Comparison of ENCODE assay signal across 8 cellular contexts in genomic region chr9:124202447-124202971, GRCh38. TPM values are rescaled to one million over a fixed set of nuclear protein-coding genes. Genes with fewer than 3 reads are reported as not detected.
DNase-seq lines count a peak whose midpoint lies in the region; ATAC-seq and TF ChIP-seq lines count a peak whose summit lies in the region.

No MANE protein-coding gene starts in this region.

- H3K4me1 ChIP-seq in breast epithelium, result no peaks in the 10 kb centered on the region

- H3K9me2 ChIP-seq in SU-DHL-6 (replicated peaks; ENCODE audit: insufficient read depth, low read length), result no peaks in the 10 kb centered on the region

- no peak for TF ChIP-seq POLR2A in breast epithelium (IDR thresholded peaks at IDR 0.05)

- peak overlapping the region; percentile 90 for H3K27ac Mint-ChIP-seq in activated naive CD8-positive, alpha-beta T cell treated with anti-CD3 and anti-CD28 coated beads, Interleukin-2, amount 50 U/mL, for 24 hours

- no peaks in the 10 kb centered on the region for H3K9me3 ChIP-seq in SU-DHL-6 (ENCODE audit: insufficient read depth, low read length)
- peaks cover 0 to 7% of the 10 kb centered on the region in 2 donors for H3K9me3 ChIP-seq in breast epithelium

- peak overlapping the region; percentile 68 for H3K4me3 Mint-ChIP-seq in activated naive CD8-positive, alpha-beta T cell treated with anti-CD3 and anti-CD28 coated beads, Interleukin-2, amount 50 U/mL, for 24 hours

- DNase-seq in activated naive CD8-positive, alpha-beta T cell treated with anti-CD3 and anti-CD28 coated beads, Interleukin-2, amount 50 U/mL, for 24 hours, result peak; percentile 85
- DNase-seq in posterior vena cava (ENCODE audit: low spot score) (peak; percentile 82), breast epithelium (ENCODE audit: low spot score in 2 of 2) (no peak), DMS 273 (lab: John Stamatoyannopoulos, UW; ENCODE audit: unreplicated experiment) (no peak), HPDE6-E6E7 (ENCODE audit: extremely low spot score) (no peak)

- ATAC-seq in GM19043 (IDR thresholded peaks at IDR 0.05; ENCODE audit: low read depth, unreplicated experiment), result peak; percentile 69
- ATAC-seq in HG03103 (IDR thresholded peaks at IDR 0.05; ENCODE audit: low read depth, unreplicated experiment), result peak; percentile 67
- ATAC-seq in activated naive CD8-positive, alpha-beta T cell treated with anti-CD3 and anti-CD28 coated beads, Interleukin-2, amount 50 U/mL, for 24 hours, result peak; percentile 97

- peaks cover 84% of the 10 kb centered on the region for H3K4me1 Mint-ChIP-seq in activated naive CD8-positive, alpha-beta T cell treated with anti-CD3 and anti-CD28 coated beads, Interleukin-2, amount 50 U/mL, for 24 hours

- peak overlapping the region; percentile 61 for H3K4me2 ChIP-seq in SU-DHL-6 (ENCODE audit: low read depth, low read length, poor library complexity, severe bottlenecking)

- TF ChIP-seq CTCF in SU-DHL-6 (IDR thresholded peaks at IDR 0.05; ENCODE audit: insufficient read depth, low read length, poor library complexity, severe bottlenecking), result no peak
- TF ChIP-seq CTCF in breast epithelium (IDR thresholded peaks at IDR 0.05), result no peak

- no peak overlapping the region for H3K4me3 ChIP-seq in SU-DHL-6 (ENCODE audit: insufficient read depth, low read length, poor library complexity, severe bottlenecking)
- H3K4me3 ChIP-seq in breast epithelium, result no peak overlapping the region

- peaks cover 1% of the 10 kb centered on the region for H3K27me3 Mint-ChIP-seq in activated naive CD8-positive, alpha-beta T cell treated with anti-CD3 and anti-CD28 coated beads, Interleukin-2, amount 50 U/mL, for 24 hours

- intact Hi-C loops in posterior vena cava (cut with DNase I) (no loop called here), breast epithelium (cut with DNase I; ENCODE audit: low total_unique reads) (no loop called here)

- peaks cover 47% of the 10 kb centered on the region for H3F3A ChIP-seq in SU-DHL-6 (ENCODE audit: insufficient read depth)

- H3K9ac ChIP-seq in SU-DHL-6 (ENCODE audit: low read length), result peak overlapping the region; percentile 37; the same call in 1 of the 2 replicates

- H3K27ac ChIP-seq in SU-DHL-6 (ENCODE audit: low read depth, low read length) (peak overlapping the region; percentile 95), breast epithelium (no peak overlapping the region)

- no peaks in the 10 kb centered on the region for H3K36me3 Mint-ChIP-seq in activated naive CD8-positive, alpha-beta T cell treated with anti-CD3 and anti-CD28 coated beads, Interleukin-2, amount 50 U/mL, for 24 hours (ENCODE audit: low read depth)

- no peaks in the 10 kb centered on the region for H3K36me3 ChIP-seq in SU-DHL-6 (ENCODE audit: low read length)
- H3K36me3 ChIP-seq in breast epithelium, result no peaks in the 10 kb centered on the region

- no peak overlapping the region for H2AFZ ChIP-seq in SU-DHL-6 (ENCODE audit: low read depth, low read length, severe bottlenecking)

- H3K27me3 ChIP-seq in SU-DHL-6 (ENCODE audit: low read length) (no peaks in the 10 kb centered on the region), breast epithelium (no peaks in the 10 kb centered on the region)

- H4K20me1 ChIP-seq in SU-DHL-6 (ENCODE audit: low read depth, low read length), result no peaks in the 10 kb centered on the region

- no peaks in the 10 kb centered on the region for H3K9me3 Mint-ChIP-seq in activated naive CD8-positive, alpha-beta T cell treated with anti-CD3 and anti-CD28 coated beads, Interleukin-2, amount 50 U/mL, for 24 hours

- H3K79me2 ChIP-seq in SU-DHL-6 (ENCODE audit: insufficient read depth, low read length), result no peaks in the 10 kb centered on the region

RNA-seq across cellular contexts. Expression of gene NEK6, which starts 55.2 kb away (rescaled TPM):
- total RNA-seq in posterior vena cava (10 to 100 TPM; 56.9 to 62.7 TPM), breast epithelium (10 to 100 TPM; 17.8 to 31.5 (median 22.2) TPM)

Comparison
In these comparisons a context has a peak if more than half of its experiments do, and no peak if none do; other contexts are left out.
1. DNase-seq: peak in activated naive CD8-positive, alpha-beta T cell treated with anti-CD3 and anti-CD28 coated beads, Interleukin-2, amount 50 U/mL, for 24 hours (single experiment) and posterior vena cava (single experiment); none in breast epithelium (0 of 2), DMS 273 (single experiment) and HPDE6-E6E7 (single experiment).
2. Peak in every context shown above with its lines, with median percentiles within 50 percentile points of each other: ATAC-seq.